In genomic region chr9:128669786-128670185, GRCh38 we compare ENCODE assay signal across 20 cellular contexts.
"Had no signal": no experiment of that assay in that cellular context is flagged by ENCODE, and none has a peak within 500 bp of the region (broad histone marks: within the 10 kb centered on the region; RNA-seq: fewer than 3 reads in every experiment).

No MANE protein-coding gene starts in this region.

- H3K36me3 ChIP-seq: SJCRH30 had no signal

- H3K27me3 ChIP-seq: SJCRH30 had no signal

- H3K9me3 ChIP-seq: SJCRH30 had no signal

- H3K4me3 ChIP-seq: SJCRH30 had no signal

- DNase-seq: IMR-90, Kasumi-1, KG1, MM.1S, NCI-H1092 treated with DMSO at 0.1 percent for 48 hours, NCI-H1436, NCI-H187, NCI-H2029, NCI-H2081 treated with DMSO at 0.1 percent for 48 hours, NCI-H2171, NCI-H226, NCI-H446, NCI-H510A, NCI-H524 treated with DMSO at 0.1 percent for 48 hours, NCI-H69, NCI-H774, PC-3, SHP77 treated with DMSO at 0.1 percent for 48 hours, SJCRH30 had no signal

- FAIRE-seq: HepG2 had no signal

- H3K4me1 ChIP-seq: SJCRH30 had no signal

- H3K27ac ChIP-seq: SJCRH30 had no signal
